Comparison of ENCODE assay signal across 8 cellular contexts in the genomic region with DNA sequence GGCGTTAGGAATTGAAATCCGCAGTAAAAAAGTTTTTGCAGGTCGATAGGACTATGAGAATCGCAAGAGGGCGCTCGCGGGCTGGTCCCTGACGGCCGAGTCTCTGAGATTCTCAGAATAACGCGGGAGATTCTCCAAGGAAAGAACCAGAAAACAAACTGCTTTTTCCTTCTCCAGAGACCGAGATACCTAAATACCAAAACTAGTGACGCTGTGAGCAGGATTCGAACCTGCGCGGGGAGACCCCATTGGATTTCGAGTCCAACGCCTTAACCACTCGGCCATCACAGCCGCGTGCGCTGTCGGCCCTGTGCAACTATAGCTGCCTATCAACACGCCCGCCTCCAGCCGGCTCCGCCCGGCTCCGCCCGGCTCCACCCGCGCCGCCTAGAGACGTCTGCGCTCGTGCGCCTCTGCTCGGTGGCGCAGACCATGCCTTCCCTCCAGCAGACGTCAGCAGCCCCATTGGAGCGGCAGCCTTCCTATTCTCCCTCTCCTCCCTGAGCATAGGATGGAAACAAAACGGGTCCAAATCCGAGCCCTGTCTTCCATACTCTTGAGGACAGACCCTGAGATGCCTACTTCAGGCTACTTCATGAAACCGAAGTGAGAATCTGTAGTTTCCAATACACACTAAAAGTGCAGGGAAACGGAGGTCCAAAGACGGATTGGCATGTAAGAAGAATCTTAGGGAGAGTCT. TPM values are rescaled to one million over a fixed set of nuclear protein-coding genes. Genes with fewer than 3 reads are reported as not detected.
DNase-seq lines count a peak whose midpoint lies in the region; ATAC-seq and TF ChIP-seq lines count a peak whose summit lies in the region.

No MANE protein-coding gene starts in this region.

- H3K9me3 Mint-ChIP-seq in activated naive CD8-positive, alpha-beta T cell treated with anti-CD3 and anti-CD28 coated beads for 36 hours: no peaks in the 10 kb centered on the region
- H3K9me3 Mint-ChIP-seq in glutamatergic neuron (ENCODE audit: unreplicated experiment) (no peaks in the 10 kb centered on the region), osteocyte (ENCODE audit: unreplicated experiment) (no peaks in the 10 kb centered on the region)

- H3K36me3 ChIP-seq in SK-N-MC (ENCODE audit: insufficient read depth, low read length) (peaks cover 4% of the 10 kb centered on the region; the same call in 1 of the 2 replicates), thyroid gland (peaks cover 44 to 47% of the 10 kb centered on the region in 2 donors)

- no peak overlapping the region for H3K27ac Mint-ChIP-seq in activated naive CD8-positive, alpha-beta T cell treated with anti-CD3 and anti-CD28 coated beads for 36 hours
- H3K27ac Mint-ChIP-seq in glutamatergic neuron (ENCODE audit: unreplicated experiment) (no peak overlapping the region), osteocyte (ENCODE audit: unreplicated experiment) (no peak overlapping the region)

- H3K27ac ChIP-seq in SK-N-MC (peak overlapping the region; percentile 93), thyroid gland (peak overlapping the region; percentile 69 to 93 (median 86))

- intact Hi-C loops in thyroid gland (cut with DNase I): no loop called here

- peaks cover 2% of the 10 kb centered on the region for H3K4me1 Mint-ChIP-seq in activated naive CD8-positive, alpha-beta T cell treated with anti-CD3 and anti-CD28 coated beads for 36 hours
- H3K4me1 Mint-ChIP-seq in glutamatergic neuron (ENCODE audit: low read depth, unreplicated experiment) (peaks cover 2% of the 10 kb centered on the region), osteocyte (ENCODE audit: unreplicated experiment) (peaks cover 4% of the 10 kb centered on the region)

- CTCF ChIA-PET in GM10248 (lab: Yijun Ruan, JAX): interaction anchor here (0.5 to 6.6 kb wide), 24 partner anchors 10 to 166 kb away, joined by 3 to 67 read pairs (median 4); partner anchors contain the start of genes CTC1, HES7, PER1 and RANGRF

- H3K9ac ChIP-seq in SK-N-MC (ENCODE audit: insufficient read length): peak overlapping the region; percentile 82

- DNase-seq in GM10248 (ENCODE audit: extremely low spot score): peak; percentile 91
- DNase-seq in NCI-H1048 (lab: John Stamatoyannopoulos, UW): peak; percentile 94
- peak; percentile 92 for DNase-seq in SK-N-MC (ENCODE audit: low read depth, low spot score)
- peak; percentile 95 for DNase-seq in activated naive CD8-positive, alpha-beta T cell treated with anti-CD3 and anti-CD28 coated beads for 36 hours
- peak; percentile 97 for DNase-seq in glutamatergic neuron
- DNase-seq in osteocyte (ENCODE audit: extremely low spot score, unreplicated experiment): peak; percentile 99
- peak; percentile 95 for DNase-seq in thyroid gland

- WGBS in thyroid gland, 2 donors: 2 to 3% methylated on average over 31 to 38 of the region's 46 CpGs

- no peaks in the 10 kb centered on the region for H3K9me3 ChIP-seq in SK-N-MC (ENCODE audit: low read depth, low read length)
- no peaks in the 10 kb centered on the region for H3K9me3 ChIP-seq in thyroid gland

- no peaks in the 10 kb centered on the region for H3K27me3 ChIP-seq in thyroid gland

- H3K36me3 Mint-ChIP-seq in activated naive CD8-positive, alpha-beta T cell treated with anti-CD3 and anti-CD28 coated beads for 36 hours: peaks cover 2% of the 10 kb centered on the region
- H3K36me3 Mint-ChIP-seq in glutamatergic neuron (ENCODE audit: unreplicated experiment) (no peaks in the 10 kb centered on the region), osteocyte (ENCODE audit: unreplicated experiment) (peaks cover 19% of the 10 kb centered on the region)

- peak in 1 of 2 donors; percentile 81 for TF ChIP-seq POLR2A in thyroid gland (IDR thresholded peaks at IDR 0.05)

- peaks cover 4% of the 10 kb centered on the region for H3K27me3 Mint-ChIP-seq in activated naive CD8-positive, alpha-beta T cell treated with anti-CD3 and anti-CD28 coated beads for 36 hours
- H3K27me3 Mint-ChIP-seq in glutamatergic neuron (ENCODE audit: unreplicated experiment): peaks cover 5% of the 10 kb centered on the region
- no peaks in the 10 kb centered on the region for H3K27me3 Mint-ChIP-seq in osteocyte (ENCODE audit: unreplicated experiment)

- H3K4me3 Mint-ChIP-seq in activated naive CD8-positive, alpha-beta T cell treated with anti-CD3 and anti-CD28 coated beads for 36 hours: no peak overlapping the region
- H3K4me3 Mint-ChIP-seq in glutamatergic neuron (ENCODE audit: unreplicated experiment): no peak overlapping the region
- H3K4me3 Mint-ChIP-seq in osteocyte (ENCODE audit: unreplicated experiment): no peak overlapping the region

- POLR2A ChIA-PET in GM10248 (lab: Yijun Ruan, JAX): interaction anchor here (0.7 to 5.5 kb wide), 6 partner anchors 9 to 68 kb away, joined by 3 to 37 read pairs (median 14); partner anchors contain the start of gene PER1

- TF ChIP-seq CTCF in GM10248 (IDR thresholded peaks at IDR 0.05; ENCODE audit: control extremely low read depth, extremely low read depth, low read depth, missing control alignments) (peak; percentile 67), glutamatergic neuron (IDR thresholded peaks at IDR 0.05; ENCODE audit: partially characterized antibody, unreplicated experiment) (peak; percentile 86), osteocyte (IDR thresholded peaks at IDR 0.05) (peak; percentile 94), thyroid gland (IDR thresholded peaks at IDR 0.05) (peak; percentile 77 to 98 (median 87))

- H3K4me3 ChIP-seq in SK-N-MC (peak overlapping the region; percentile 90), thyroid gland (replicated peaks in 1 of 3) (no peak overlapping the region)

- peaks cover 19 to 35% of the 10 kb centered on the region in 2 donors for H3K4me1 ChIP-seq in thyroid gland

- peak; percentile 82 for ATAC-seq in HG02571 (IDR thresholded peaks at IDR 0.05; ENCODE audit: unreplicated experiment)

RNA-seq across cellular contexts. Expression of gene PER1, which starts 13.4 kb away (rescaled TPM):
- 10 to 100 TPM; 55.7 to 56.1 TPM for total RNA-seq in activated naive CD8-positive, alpha-beta T cell treated with anti-CD3 and anti-CD28 coated beads for 36 hours
- 64.6 TPM for total RNA-seq in glutamatergic neuron (ENCODE audit: unreplicated experiment)
- total RNA-seq in osteocyte: 106 and 173 TPM in 2 replicates
- 100 to 1,000 TPM in 3 of 4 donors, 10 to 100 TPM in 1; 85.2 to 148 (median 137) TPM for total RNA-seq in thyroid gland

RNA-seq across cellular contexts. Expression of gene HES7, which starts 14.9 kb away (rescaled TPM):
- total RNA-seq in activated naive CD8-positive, alpha-beta T cell treated with anti-CD3 and anti-CD28 coated beads for 36 hours: 1 to 10 TPM; 1.9 to 2.0 TPM
- total RNA-seq in glutamatergic neuron (ENCODE audit: unreplicated experiment) (2.2 TPM), osteocyte (2.0 and 2.3 TPM in 2 replicates), thyroid gland (1 to 10 TPM in 1 of 4 donors, not detected in 3; 1.7 TPM)

RNA-seq across cellular contexts. Expression of gene ALOXE3, which starts 20.5 kb away (rescaled TPM):
- total RNA-seq in activated naive CD8-positive, alpha-beta T cell treated with anti-CD3 and anti-CD28 coated beads for 36 hours: under 1 TPM in 1 of 2 experiments, not detected in 1; 0.10 TPM
- total RNA-seq in glutamatergic neuron (ENCODE audit: unreplicated experiment) (not detected), osteocyte (not detected in 2 replicates), thyroid gland (not detected)

RNA-seq across cellular contexts. Expression of gene VAMP2, which starts 23.9 kb away (rescaled TPM):
- total RNA-seq in activated naive CD8-positive, alpha-beta T cell treated with anti-CD3 and anti-CD28 coated beads for 36 hours: 10 to 100 TPM; 27.7 to 28.4 TPM
- total RNA-seq in glutamatergic neuron (ENCODE audit: unreplicated experiment) (117 TPM), osteocyte (57.2 and 70.0 TPM in 2 replicates), thyroid gland (10 to 100 TPM; 30.6 to 35.2 (median 33.4) TPM)

RNA-seq across cellular contexts. Expression of gene TMEM107, which starts 37.4 kb away (rescaled TPM):
- 10 to 100 TPM; 26.0 to 26.3 TPM for total RNA-seq in activated naive CD8-positive, alpha-beta T cell treated with anti-CD3 and anti-CD28 coated beads for 36 hours
- 12.8 TPM for total RNA-seq in glutamatergic neuron (ENCODE audit: unreplicated experiment)
- total RNA-seq in osteocyte: 8.4 and 10.5 TPM in 2 replicates
- 10 to 100 TPM; 19.7 to 34.7 (median 32.2) TPM for total RNA-seq in thyroid gland
